In the genomic region with DNA sequence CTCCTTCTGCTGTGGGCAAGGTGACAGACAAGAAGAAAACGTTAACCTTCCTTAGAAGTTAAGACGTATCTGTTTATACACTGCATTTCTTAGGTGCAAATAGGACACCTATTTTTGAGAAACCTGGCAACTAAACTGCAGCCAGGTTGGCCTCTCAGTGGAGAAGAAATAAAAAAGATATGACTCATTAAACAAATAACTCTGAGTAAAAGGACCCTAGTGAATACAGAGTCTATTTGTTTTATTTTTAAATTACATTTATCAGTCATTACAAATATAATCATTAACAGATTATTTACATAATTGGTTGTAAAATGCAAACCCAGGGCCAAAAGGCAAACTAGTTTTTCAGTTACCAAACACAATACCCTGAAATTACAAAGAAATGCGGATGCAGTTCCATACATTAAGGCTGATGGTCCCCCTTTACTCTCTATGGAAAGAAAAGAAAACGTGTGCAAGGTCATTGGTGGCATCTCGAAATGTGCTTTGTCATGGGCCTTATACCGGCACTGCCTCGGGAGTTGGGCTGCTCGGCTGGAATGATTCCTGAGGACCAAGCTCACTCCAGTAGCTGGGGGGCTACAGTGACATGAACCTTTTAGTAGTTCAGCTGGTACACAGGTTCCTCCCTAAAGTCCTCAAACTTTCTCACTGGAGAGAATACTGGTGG, we compare ENCODE assay signal across 1 cellular context.
TF ChIP-seq lines count a peak whose summit lies in the region.

No MANE protein-coding gene starts in this region.

TF ChIP-seq in GM23338, 12 proteins besides CTCF, POLR2A, EP300 and RAD21:
- TF ChIP-seq ZNF331 (CRISPR knock-in tag; IDR thresholded peaks at IDR 0.05; ENCODE audit: low read depth): no peak
- TF ChIP-seq EZH2 (IDR thresholded peaks at IDR 0.05; ENCODE audit: low read depth, unreplicated experiment): no peak
